Comparison of ENCODE assay signal across 9 cellular contexts in the genomic region with DNA sequence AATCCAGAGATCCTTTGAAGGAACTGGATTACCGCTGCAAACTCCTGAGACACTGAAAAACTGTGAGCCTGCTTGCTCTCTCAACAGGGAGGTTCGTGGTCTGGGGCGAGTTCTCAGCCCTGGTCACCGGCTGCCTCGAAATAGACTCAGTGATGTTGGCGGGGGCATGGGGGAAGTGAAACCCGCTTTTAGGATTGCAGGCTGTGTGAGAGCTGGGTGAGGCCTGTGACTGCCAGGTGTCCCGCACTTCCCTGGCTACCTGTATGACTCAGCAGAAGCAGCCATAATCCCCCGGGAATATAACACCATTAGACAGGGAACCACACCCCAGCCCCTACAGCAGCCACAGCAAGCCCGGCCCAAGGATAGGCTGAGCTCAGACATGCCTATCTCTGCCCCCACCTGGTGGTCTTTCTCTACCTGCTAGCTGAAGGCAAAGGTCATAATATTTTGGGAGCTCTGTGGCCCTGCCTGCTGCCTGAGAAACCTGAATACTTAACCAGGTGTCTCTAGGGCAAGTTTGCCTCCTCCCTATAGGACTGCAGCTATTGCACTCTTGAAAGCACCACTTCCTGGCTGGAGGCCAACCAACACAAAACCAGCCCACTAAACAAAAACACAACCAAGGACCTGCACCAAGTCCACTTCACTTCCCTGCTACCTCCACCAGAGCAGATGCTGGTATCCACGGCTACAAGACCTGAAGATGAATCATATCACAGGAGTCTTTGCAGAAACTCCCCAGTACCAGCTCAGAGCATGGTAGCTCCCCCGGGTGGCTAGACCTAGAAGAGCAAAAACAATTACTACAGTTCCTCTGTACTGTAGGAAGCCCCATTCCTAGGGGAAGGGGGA.
A peak's percentile ranks its signal among the peaks of the same experiment; 100 is the strongest.
DNase-seq lines count a peak whose midpoint lies in the region; ATAC-seq lines count a peak whose summit lies in the region.
"Had no signal": no experiment of that assay in that cellular context is flagged by ENCODE, and none has a peak within 500 bp of the region (broad histone marks: within the 10 kb centered on the region; RNA-seq: fewer than 3 reads in every experiment).

No MANE protein-coding gene starts in this region.

- H3K27me3 ChIP-seq in GM23248 (replicated peaks; ENCODE audit: insufficient read depth) = no peaks in the 10 kb centered on the region

- H3K9me2 ChIP-seq in GM23248 (ENCODE audit: insufficient read depth) = no peaks in the 10 kb centered on the region

- no peaks in the 10 kb centered on the region for H3K36me3 ChIP-seq in GM23248 (ENCODE audit: low read depth)

- 82 to 83% methylated on average over 10 to 11 of the region's 12 CpGs for WGBS in GM23248 (ENCODE audit: low coverage in 1 of 2, low lambda C conversion rate in 2 of 2, missing lambda C conversion rate in 2 of 2), 2 experiments

- peak; percentile 82 for ATAC-seq in GM19043 (IDR thresholded peaks at IDR 0.05; ENCODE audit: low read depth, unreplicated experiment)
- ATAC-seq in HG02870 (IDR thresholded peaks at IDR 0.05; ENCODE audit: unreplicated experiment) = peak; percentile 87
- no peak for ATAC-seq in sciatic nerve

- no peaks in the 10 kb centered on the region for H3F3A ChIP-seq in GM23248 (ENCODE audit: insufficient read depth)

- H3K4me3 ChIP-seq in GM23248 = no peak overlapping the region

- no peaks in the 10 kb centered on the region for H3K9me3 ChIP-seq in GM23248 (ENCODE audit: low read depth)

- no peaks in the 10 kb centered on the region for H3K79me2 ChIP-seq in GM23248 (ENCODE audit: insufficient read depth)

- H3K4me1 ChIP-seq in GM23248 (ENCODE audit: insufficient read depth) = no peaks in the 10 kb centered on the region

- H4K20me1 ChIP-seq in GM23248 (ENCODE audit: insufficient read depth) = no peaks in the 10 kb centered on the region

- H3K4me2 ChIP-seq in GM23248 (ENCODE audit: unreplicated experiment) = no peak overlapping the region

- in situ Hi-C loops in GM23248 (cut with MboI) = no loop called here

- H3K9ac ChIP-seq in GM23248 = no peak overlapping the region

- H3K27ac ChIP-seq in GM23248 = no peak overlapping the region

- intact Hi-C loops in sciatic nerve (cut with DNase I) = no loop called here

- H2AFZ ChIP-seq in GM23248 = no peak overlapping the region

- DNase-seq in DMS53 treated with DMSO at 0.1 percent for 48 hours (lab: John Stamatoyannopoulos, UW; ENCODE audit: unreplicated experiment) (peak; percentile 25), NCI-H2107 treated with DMSO at 0.1 percent for 48 hours (lab: John Stamatoyannopoulos, UW; ENCODE audit: unreplicated experiment) (peak; percentile 48), SIG-M5 (lab: John Stamatoyannopoulos, UW) (no peak), NCI-H2196 (lab: John Stamatoyannopoulos, UW; ENCODE audit: unreplicated experiment) (no peak), GM23248 (no peak), sciatic nerve (ENCODE audit: low spot score) (no peak)
- DNase-seq: CD4-positive, alpha-beta T cell had no signal

Comparison
In these comparisons a context has a peak if more than half of its experiments do, and no peak if none do; other contexts are left out.
1. DNase-seq: peak in DMS53 treated with DMSO at 0.1 percent for 48 hours (single experiment) and NCI-H2107 treated with DMSO at 0.1 percent for 48 hours (single experiment); none in SIG-M5 (single experiment), NCI-H2196 (single experiment), GM23248 (single experiment) and sciatic nerve (single experiment).